In genomic region chr11:46574656-46575055, GRCh38 we compare ENCODE assay signal across 23 cellular contexts.
"Had no signal": no experiment of that assay in that cellular context is flagged by ENCODE, and none has a peak within 500 bp of the region (broad histone marks: within the 10 kb centered on the region; RNA-seq: fewer than 3 reads in every experiment).

No MANE protein-coding gene starts in this region.

- H3K4me3 Mint-ChIP-seq: activated B cell treated with CpG ODN at 0.5 μM for 24 hours; activated CD8-positive, alpha-beta T cell treated with anti-CD3 and anti-CD28 coated beads, Interleukin-2, amount 10 ng/mL, durations not matched to agents 7 days and 5 days; activated naive CD8-positive, alpha-beta T cell treated with anti-CD3 and anti-CD28 coated beads for 36 hours had no signal

- ATAC-seq: activated CD8-positive, alpha-beta T cell treated with anti-CD3 and anti-CD28 coated beads, Interleukin-2, amount 10 ng/mL, durations not matched to agents 7 days and 5 days had no signal

- H3K4me1 ChIP-seq: Peyer's patch, SJCRH30 had no signal

- H3K9me3 Mint-ChIP-seq: activated B cell treated with CpG ODN at 0.5 μM for 24 hours had no signal

- H3K27ac Mint-ChIP-seq: activated B cell treated with CpG ODN at 0.5 μM for 24 hours; activated CD8-positive, alpha-beta T cell treated with anti-CD3 and anti-CD28 coated beads, Interleukin-2, amount 10 ng/mL, durations not matched to agents 7 days and 5 days; activated naive CD8-positive, alpha-beta T cell treated with anti-CD3 and anti-CD28 coated beads for 36 hours had no signal

- H3K4me2 ChIP-seq: SK-N-SH had no signal

- H3K27ac ChIP-seq: adrenal gland, Peyer's patch, RWPE1, SJCRH30 had no signal

- H3K27me3 ChIP-seq: adrenal gland, Peyer's patch, SJCRH30 had no signal

- H3K4me3 ChIP-seq: adrenal gland, Peyer's patch, SJCRH30 had no signal

- H3K27me3 Mint-ChIP-seq: activated B cell treated with CpG ODN at 0.5 μM for 24 hours; activated naive CD8-positive, alpha-beta T cell treated with anti-CD3 and anti-CD28 coated beads for 36 hours had no signal

- H3K9me3 ChIP-seq: adrenal gland, Peyer's patch, SJCRH30, SK-N-SH had no signal

- DNase-seq: activated B cell treated with CpG ODN at 0.5 μM for 24 hours; activated CD4-positive, alpha-beta T cell treated with anti-CD3 and anti-CD28 coated beads for 1 hour; activated CD4-positive, alpha-beta T cell treated with anti-CD3 and anti-CD28 coated beads, Interleukin-2, amount 50 U/mL, for 1 hour; activated CD8-positive, alpha-beta memory T cell treated with anti-CD3 and anti-CD28 coated beads, Interleukin-2, amount 50 U/mL, for 48 hours; activated CD8-positive, alpha-beta T cell treated with anti-CD3 and anti-CD28 coated beads, Interleukin-2, amount 10 ng/mL, durations not matched to agents 7 days and 5 days; activated naive CD8-positive, alpha-beta T cell treated with anti-CD3 and anti-CD28 coated beads for 36 hours; activated T-cell treated with anti-CD3 and anti-CD28 coated beads, Interleukin-2, amount 50 U/mL, for 48 hours; adrenal gland; anterior cingulate cortex; cerebellar nuclear complex; MM.1S; NCI-H1105; NCI-H1436; NCI-H1694 treated with DMSO at 0.1 percent for 48 hours; NCI-H2029 treated with DMSO at 0.1 percent for 48 hours; NCI-H446; NCI-H524; Peyer's patch; Right ventricle myocardium superior; SJCRH30; SK-N-SH; T1000 had no signal

- H3K9ac ChIP-seq: SK-N-SH had no signal

- H3K36me3 ChIP-seq: adrenal gland, Peyer's patch had no signal
